ENCODE assay signal across 8 cellular contexts in the genomic region with DNA sequence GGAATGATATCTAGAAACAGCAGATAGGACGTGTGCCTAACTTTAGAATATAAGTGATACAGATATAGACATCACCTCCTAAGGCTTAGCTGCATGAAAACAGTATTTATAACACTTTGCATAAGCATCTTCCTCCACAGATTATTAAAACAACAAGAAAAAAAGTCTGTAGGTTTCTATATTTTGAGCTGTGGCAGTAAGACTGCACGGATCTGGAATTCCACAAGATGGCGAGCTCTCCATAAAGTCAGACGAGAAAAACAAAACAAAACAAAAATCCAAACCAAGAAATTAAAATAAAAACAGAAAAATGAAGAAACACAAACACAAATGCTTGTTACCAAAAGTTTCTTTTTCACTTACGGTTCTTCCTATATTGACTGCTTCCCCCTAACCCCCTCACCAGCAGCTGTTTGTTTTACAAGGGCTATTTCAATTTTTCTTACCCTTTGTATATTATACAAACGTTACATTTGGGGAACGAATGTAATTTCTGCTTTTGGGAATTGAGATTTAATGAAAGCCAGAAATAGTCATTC.
DNase-seq lines count a peak whose midpoint lies in the region; ATAC-seq, FAIRE-seq and TF ChIP-seq lines count a peak whose summit lies in the region.

No MANE protein-coding gene starts in this region.

- H3K9ac ChIP-seq in HCT116 (ENCODE audit: low read length) (peak overlapping the region; percentile 44), endothelial cell of umbilical vein (replicated peaks; ENCODE audit: extremely low read depth, insufficient read depth, low read length) (peak overlapping the region; percentile 79), neural progenitor cell (no peak overlapping the region)

- H3K9me2 ChIP-seq in HCT116 (ENCODE audit: insufficient read depth): no peaks in the 10 kb centered on the region

- no peaks in the 10 kb centered on the region for H3F3A ChIP-seq in neural progenitor cell (ENCODE audit: low read depth)

- H3K4me3 Mint-ChIP-seq in neural progenitor cell: no peak overlapping the region

- H3K79me2 ChIP-seq in HCT116 (ENCODE audit: insufficient read depth, low read length): no peaks in the 10 kb centered on the region
- no peaks in the 10 kb centered on the region for H3K79me2 ChIP-seq in endothelial cell of umbilical vein (ENCODE audit: control insufficient read depth, insufficient read depth, low read length)
- H3K79me2 ChIP-seq in neural progenitor cell (ENCODE audit: low read depth): no peaks in the 10 kb centered on the region

- ATAC-seq in HCT116: peak; percentile 70
- ATAC-seq in Panc1: peak; percentile 58; the same call in 1 of the 2 replicates
- no peak for ATAC-seq in GM19023 (IDR thresholded peaks at IDR 0.05; ENCODE audit: unreplicated experiment)
- ATAC-seq in HG02973 (IDR thresholded peaks at IDR 0.05; ENCODE audit: unreplicated experiment): no peak

- H3K9me1 ChIP-seq in endothelial cell of umbilical vein (replicated peaks; ENCODE audit: control insufficient read depth, extremely low read depth, insufficient read depth, low read length): no peaks in the 10 kb centered on the region

- no peaks in the 10 kb centered on the region for H3K9me3 ChIP-seq in HCT116 (ENCODE audit: control insufficient read depth in 1 of 2, insufficient read depth in 1 of 2, low read depth in 1 of 2, low read length in 2 of 2)
- H3K9me3 ChIP-seq in Panc1 (ENCODE audit: control insufficient read depth, insufficient read depth, low read depth, low read length): no peaks in the 10 kb centered on the region
- no peaks in the 10 kb centered on the region for H3K9me3 ChIP-seq in endothelial cell of umbilical vein (replicated peaks; ENCODE audit: control insufficient read depth, insufficient read depth, low read length)
- H3K9me3 ChIP-seq in neural progenitor cell (ENCODE audit: low read depth): no peaks in the 10 kb centered on the region

- H3K4me3 ChIP-seq in HCT116 (replicated peaks in 1 of 2; ENCODE audit: low read depth in 1 of 2, low read length in 2 of 2): peak overlapping the region in 1 of 2 experiments; percentile 30; a peak in 2 of 4 replicates
- peak overlapping the region; percentile 7 to 47; a peak in 3 of 4 replicates for H3K4me3 ChIP-seq in Panc1 (ENCODE audit: low read depth in 2 of 2, low read length in 2 of 2)
- peak overlapping the region in 1 of 3 experiments; percentile 31 for H3K4me3 ChIP-seq in endothelial cell of umbilical vein (replicated peaks in 1 of 3; ENCODE audit: insufficient read depth in 1 of 3, low read depth in 1 of 3, low read length in 3 of 3)
- H3K4me3 ChIP-seq in neural progenitor cell: no peak overlapping the region

- in situ Hi-C loops in Panc1 (cut with HindIII; ENCODE audit: low pct_unique_long_range_greater_than_20kb, low sequenced_read_pairs): no loop called here

- no peak for FAIRE-seq in endothelial cell of umbilical vein (lab: Jason Lieb, UNC)

- peak; percentile 65 for TF ChIP-seq RAD21 in HCT116 (IDR thresholded peaks at IDR 0.05; ENCODE audit: low read depth)

- TF ChIP-seq POLR2A in HCT116 (IDR thresholded peaks at IDR 0.05; ENCODE audit: borderline replicate concordance, extremely low read depth, insufficient read depth, insufficient read length): no peak
- no peak for TF ChIP-seq POLR2A in endothelial cell of umbilical vein (IDR thresholded peaks at IDR 0.05; ENCODE audit: low read depth, low read length)

- peak; percentile 59 to 68 (median 60); a peak in 5 of 6 replicates for TF ChIP-seq CTCF in HCT116 (IDR thresholded peaks at IDR 0.05 in 2 of 3, conservative IDR thresholded peaks at IDR 0.05 in 1 of 3; ENCODE audit: borderline replicate concordance in 1 of 3, insufficient read depth in 1 of 3, low read depth in 2 of 3, low read length in 2 of 3)
- peak; percentile 63; the same call in 1 of the 2 replicates for TF ChIP-seq CTCF in Panc1 (IDR thresholded peaks at IDR 0.05)
- TF ChIP-seq CTCF in endothelial cell of umbilical vein (IDR thresholded peaks at IDR 0.05; ENCODE audit: extremely low read depth in 1 of 2, insufficient read depth in 1 of 2, low read depth in 1 of 2, low read length in 2 of 2): peak; percentile 32 to 59
- peak; percentile 66 for TF ChIP-seq CTCF in neural progenitor cell (IDR thresholded peaks at IDR 0.05)

- H2AFZ ChIP-seq in HCT116 (ENCODE audit: low read depth, low read length, poor library complexity, severe bottlenecking) (peak overlapping the region; percentile 64), endothelial cell of umbilical vein (ENCODE audit: low read depth, low read length) (peak overlapping the region; percentile 81), neural progenitor cell (replicated peaks) (no peak overlapping the region)

- BruUV-seq in HCT116 (replicated peaks; lab: Mats Ljungman, UMichigan) (no TSS peak), Panc1 (replicated peaks; lab: Mats Ljungman, UMichigan) (no TSS peak), endothelial cell of umbilical vein (replicated peaks; lab: Mats Ljungman, UMichigan) (TSS peak; percentile 66)

- dilution Hi-C loops in endothelial cell of umbilical vein (cut with MboI; ENCODE audit: extremely low pct_ligation_motif_present, low sequenced_read_pairs): no loop called here

- CTCF ChIA-PET in HCT116 (lab: Charles Lee): interaction anchor here (1.0 to 3.2 kb wide), 5 partner anchors 9 to 874 kb away, joined by 3 to 15 read pairs (median 7); no protein-coding TSS in a partner anchor
- CTCF ChIA-PET in Panc1 (lab: Charles Lee): interaction anchor here (0.6 kb wide), 1 partner anchor 1146 kb away, joined by 3 read pairs; no protein-coding TSS in a partner anchor
- CTCF ChIA-PET in endothelial cell of umbilical vein (lab: Charles Lee): interaction anchor here (0.6 to 4.7 kb wide), 41 partner anchors 8 to 1243 kb away, joined by 3 to 46 read pairs (median 4); no protein-coding TSS in a partner anchor

- intact Hi-C loops in HCT116 (cut with micrococcal nuclease): loop anchor here (1.0 to 2.0 kb wide), 2 partner anchors 1194 to 1201 kb away; no protein-coding TSS in a partner anchor
- intact Hi-C loops in Panc1 (cut with micrococcal nuclease; ENCODE audit: unreplicated experiment): no loop called here
- intact Hi-C loops in endothelial cell of umbilical vein (cut with micrococcal nuclease): loop anchor here (1.0 to 5.0 kb wide), 7 partner anchors 42 to 1212 kb away; no protein-coding TSS in a partner anchor

- H4K20me1 ChIP-seq in HCT116 (ENCODE audit: insufficient read depth) (no peaks in the 10 kb centered on the region), endothelial cell of umbilical vein (replicated peaks; ENCODE audit: control insufficient read depth, extremely low read depth, insufficient read depth, low read length) (no peaks in the 10 kb centered on the region), neural progenitor cell (ENCODE audit: low read depth) (no peaks in the 10 kb centered on the region)

- H3K27ac ChIP-seq in HCT116 (ENCODE audit: low read depth, low read length) (peak overlapping the region; percentile 67; the same call in 1 of the 2 replicates), Panc1 (ENCODE audit: low read length) (peak overlapping the region; percentile 86), endothelial cell of umbilical vein (ENCODE audit: insufficient read depth, low read depth, low read length) (peak overlapping the region; percentile 80), neural progenitor cell (no peak overlapping the region)

- H3K4me1 ChIP-seq in HCT116 (ENCODE audit: control insufficient read depth in 1 of 2, insufficient read depth in 2 of 2, low read length in 2 of 2) (peaks cover 25 to 41% of the 10 kb centered on the region in 2 experiments), Panc1 (ENCODE audit: control insufficient read depth, insufficient read depth, low read length) (peaks cover 25% of the 10 kb centered on the region), endothelial cell of umbilical vein (ENCODE audit: control insufficient read depth, extremely low read depth, insufficient read depth, low read length) (peaks cover 25% of the 10 kb centered on the region), neural progenitor cell (no peaks in the 10 kb centered on the region)

- no peaks in the 10 kb centered on the region for H3K27me3 Mint-ChIP-seq in neural progenitor cell (ENCODE audit: insufficient read depth, low read depth)

- no peaks in the 10 kb centered on the region for H3K27me3 ChIP-seq in HCT116 (ENCODE audit: insufficient read depth, low read length)
- no peaks in the 10 kb centered on the region for H3K27me3 ChIP-seq in Panc1 (ENCODE audit: control insufficient read depth, insufficient read depth, low read length)
- H3K27me3 ChIP-seq in endothelial cell of umbilical vein (ENCODE audit: control insufficient read depth in 2 of 2, insufficient read depth in 2 of 2, low read length in 2 of 2): no peaks in the 10 kb centered on the region
- no peaks in the 10 kb centered on the region for H3K27me3 ChIP-seq in neural progenitor cell

- no peaks in the 10 kb centered on the region for H3K9me3 Mint-ChIP-seq in neural progenitor cell

- no peaks in the 10 kb centered on the region for H3K36me3 ChIP-seq in HCT116 (ENCODE audit: control insufficient read depth in 1 of 2, insufficient read depth in 2 of 2, low read length in 2 of 2)
- H3K36me3 ChIP-seq in Panc1 (ENCODE audit: control insufficient read depth, insufficient read depth, low read length): no peaks in the 10 kb centered on the region
- H3K36me3 ChIP-seq in endothelial cell of umbilical vein (ENCODE audit: control insufficient read depth in 2 of 2, extremely low read depth in 1 of 2, insufficient read depth in 2 of 2, low read length in 2 of 2): no peaks in the 10 kb centered on the region
- H3K36me3 ChIP-seq in neural progenitor cell: no peaks in the 10 kb centered on the region

- H3K36me3 Mint-ChIP-seq in neural progenitor cell: no peaks in the 10 kb centered on the region

- no peak overlapping the region for H3K27ac Mint-ChIP-seq in neural progenitor cell

- RAD21 ChIA-PET in HCT116 (lab: Charles Lee; ENCODE audit: low non-redundant PET in 1 of 2, low total read pairs in 2 of 2, uncharacterized antibody in 2 of 2, unreplicated experiment in 2 of 2): no interaction called here

- peak in 2 of 3 experiments; percentile 29 to 43 for DNase-seq in NCI-H1417 (lab: John Stamatoyannopoulos, UW)
- no peak for DNase-seq in NCI-H1417 treated with DMSO at 0.1 percent for 48 hours (lab: John Stamatoyannopoulos, UW)
- no peak for DNase-seq in HCT116 (ENCODE audit: low read depth, low spot score)
- DNase-seq in Panc1 (ENCODE audit: low read depth, low spot score): no peak
- DNase-seq in endothelial cell of umbilical vein (ENCODE audit: low read depth, low spot score): peak; percentile 77
- DNase-seq in neural progenitor cell (ENCODE audit: low spot score): no peak

- H3K4me2 ChIP-seq in HCT116 (ENCODE audit: low read length) (peak overlapping the region; percentile 70), endothelial cell of umbilical vein (ENCODE audit: insufficient read depth, low read length) (peak overlapping the region; percentile 86), neural progenitor cell (no peak overlapping the region)

- POLR2A ChIA-PET in HCT116 (lab: Charles Lee): interaction anchor here (1.6 kb wide), 1 partner anchor 14 kb away, joined by 3 read pairs; no protein-coding TSS in a partner anchor
- POLR2A ChIA-PET in Panc1 (lab: Charles Lee): no interaction called here
- POLR2A ChIA-PET in endothelial cell of umbilical vein (lab: Charles Lee): interaction anchor here (0.6 to 0.9 kb wide), 2 partner anchors 17 to 872 kb away, joined by 3 to 6 read pairs; a partner anchor contains a TSS

- peaks cover 22% of the 10 kb centered on the region for H3K4me1 Mint-ChIP-seq in neural progenitor cell

Comparison
In these comparisons a context has a peak if more than half of its experiments do, and no peak if none do; other contexts are left out.
1. DNase-seq: peak in NCI-H1417 (2 of 3) and endothelial cell of umbilical vein (single experiment); none in NCI-H1417 treated with DMSO at 0.1 percent for 48 hours (single experiment), HCT116 (single experiment), Panc1 (single experiment) and neural progenitor cell (single experiment).
2. ATAC-seq: peak in HCT116 (single experiment) and Panc1 (single experiment); none in GM19023 (single experiment) and HG02973 (single experiment).
3. Peak in every context shown above with its lines, with median percentiles within 50 percentile points of each other: CTCF ChIP-seq.